ENCODE assay signal across 8 cellular contexts in the genomic region with DNA sequence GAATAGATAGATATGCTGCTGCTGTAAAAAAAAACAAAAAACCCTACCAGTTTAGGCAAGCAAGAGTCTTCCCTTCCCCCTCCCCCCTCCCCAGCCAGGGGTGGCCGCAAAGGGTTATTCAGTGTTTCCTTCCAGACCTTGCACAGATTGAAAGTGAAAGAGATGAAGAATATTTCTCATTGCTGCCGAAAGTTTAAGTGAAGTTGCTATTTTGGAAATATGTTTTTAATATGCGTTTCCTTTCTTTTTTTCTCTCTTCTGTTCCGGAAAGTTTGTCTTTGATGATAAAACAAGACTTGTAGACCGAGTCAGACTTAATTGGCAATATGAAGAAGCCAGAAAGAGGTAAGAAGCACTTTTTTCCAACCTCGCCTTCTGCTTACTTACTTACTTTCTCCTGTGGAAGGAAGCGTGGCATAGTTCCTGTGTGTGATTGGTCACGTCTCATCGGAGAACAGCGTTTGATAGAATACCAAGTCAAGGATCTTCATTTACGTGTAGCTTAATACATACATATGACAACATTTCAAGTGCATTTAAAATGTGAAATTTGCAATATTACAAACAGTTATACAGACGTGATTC.
DNase-seq lines count a peak whose midpoint lies in the region; ATAC-seq and TF ChIP-seq lines count a peak whose summit lies in the region.

No MANE protein-coding gene starts in this region.

- peaks cover 51% of the 10 kb centered on the region for H3K36me3 ChIP-seq in neutrophil

- ATAC-seq in HG03354 (IDR thresholded peaks at IDR 0.05; ENCODE audit: poor library complexity, severe bottlenecking, unreplicated experiment): peak; percentile 90

- peaks cover 0 to 3% of the 10 kb centered on the region in 2 experiments for H3K4me1 ChIP-seq in neutrophil (ENCODE audit: control insufficient read depth in 1 of 2, insufficient read depth in 1 of 2, low read depth in 1 of 2, low read length in 1 of 2)

- H3K27me3 ChIP-seq in neutrophil: no peaks in the 10 kb centered on the region

- DNase-seq in activated CD8-positive, alpha-beta memory T cell treated with anti-CD3 and anti-CD28 coated beads for 4 hours (ENCODE audit: low read depth in 2 of 2): peak; percentile 19 to 42
- no peak for DNase-seq in activated CD8-positive, alpha-beta memory T cell treated with anti-CD3 and anti-CD28 coated beads, Interleukin-2, amount 50 U/mL, for 48 hours
- peak; percentile 46 for DNase-seq in activated T-helper 9 cell treated with anti-CD3 and anti-CD28 coated beads, Interleukin-2, amount 50 U/mL, for 16 hours (ENCODE audit: low read depth)
- DNase-seq in GDM1 (lab: John Stamatoyannopoulos, UW): no peak
- DNase-seq in HuH-7.5 (ENCODE audit: low spot score): no peak
- no peak for DNase-seq in NCI-H2107 (lab: John Stamatoyannopoulos, UW)

- TF ChIP-seq CTCF in neutrophil (IDR thresholded peaks at IDR 0.05): no peak

- peak overlapping the region; percentile 77 for H3K27ac ChIP-seq in neutrophil

- no peaks in the 10 kb centered on the region for H3K9me3 ChIP-seq in neutrophil

- peak overlapping the region; percentile 24 to 29 for H3K4me3 ChIP-seq in neutrophil (ENCODE audit: low read depth in 1 of 2, low read length in 1 of 2)

Comparison
In these comparisons a context has a peak if more than half of its experiments do, and no peak if none do; other contexts are left out.
1. DNase-seq: peak in activated CD8-positive, alpha-beta memory T cell treated with anti-CD3 and anti-CD28 coated beads for 4 hours (2 of 2) and activated T-helper 9 cell treated with anti-CD3 and anti-CD28 coated beads, Interleukin-2, amount 50 U/mL, for 16 hours (single experiment); none in activated CD8-positive, alpha-beta memory T cell treated with anti-CD3 and anti-CD28 coated beads, Interleukin-2, amount 50 U/mL, for 48 hours (single experiment), GDM1 (single experiment), HuH-7.5 (single experiment) and NCI-H2107 (single experiment).